In genomic region chr1:57741521-57741920, GRCh38 we compare ENCODE assay signal across 16 cellular contexts.
A peak's percentile ranks its signal among the peaks of the same experiment; 100 is the strongest.
DNase-seq lines count a peak whose midpoint lies in the region; ATAC-seq and TF ChIP-seq lines count a peak whose summit lies in the region.
"Had no signal": no experiment of that assay in that cellular context is flagged by ENCODE, and none has a peak within 500 bp of the region (broad histone marks: within the 10 kb centered on the region; RNA-seq: fewer than 3 reads in every experiment).

No MANE protein-coding gene starts in this region.

- no peak overlapping the region for H3K4me3 ChIP-seq in OCI-LY7 (ENCODE audit: low read depth, low read length, poor library complexity, severe bottlenecking)
- H3K4me3 ChIP-seq: neural progenitor cell, sigmoid colon had no signal

- no peaks in the 10 kb centered on the region for H3K9me2 ChIP-seq in OCI-LY7 (ENCODE audit: insufficient read depth, low read length)

- no peaks in the 10 kb centered on the region for H3K4me1 ChIP-seq in OCI-LY7 (ENCODE audit: insufficient read depth, low read length, poor library complexity, severe bottlenecking)
- H3K4me1 ChIP-seq: BE2C, neural progenitor cell, sigmoid colon had no signal

- intact Hi-C loops in OCI-LY7 (cut with micrococcal nuclease; ENCODE audit: unreplicated experiment): no loop called here

- no peak for TF ChIP-seq CTCF in OCI-LY7 (conservative IDR thresholded peaks at IDR 0.05; ENCODE audit: low read length)

- no peak overlapping the region for H2AFZ ChIP-seq in OCI-LY7 (ENCODE audit: low read length)
- H2AFZ ChIP-seq: neural progenitor cell had no signal

- POLR2A ChIA-PET in OCI-LY7 (lab: Charles Lee): no interaction called here

- DNase-seq in NCI-H526 treated with DMSO at 0.1 percent for 48 hours (lab: John Stamatoyannopoulos, UW): peak; percentile 58
- DNase-seq in NCI-H2107 (lab: John Stamatoyannopoulos, UW): no peak
- no peak for DNase-seq in OCI-M2 (lab: John Stamatoyannopoulos, UW; ENCODE audit: unreplicated experiment)
- no peak for DNase-seq in OCI-LY7 (ENCODE audit: low spot score)
- DNase-seq in MV-4-11 (lab: John Stamatoyannopoulos, UW): no peak
- DNase-seq: activated CD4-positive, alpha-beta memory T cell treated with anti-CD3 and anti-CD28 coated beads, Interleukin-2, amount 10 ng/mL, durations not matched to agents 7 days and 5 days; BE2C; DMS79 treated with DMSO at 0.1 percent for 48 hours; NCI-H1436; NCI-H748 treated with DMSO at 0.1 percent for 48 hours; SHP77; sigmoid colon had no signal

- CTCF ChIA-PET in OCI-LY7 (lab: Charles Lee; ENCODE audit: unreplicated experiment): no interaction called here

- H4K20me1 ChIP-seq in OCI-LY7 (ENCODE audit: insufficient read depth, low read length): no peaks in the 10 kb centered on the region

- peak; percentile 97 for ATAC-seq in GM18867 (IDR thresholded peaks at IDR 0.05; ENCODE audit: unreplicated experiment)
- peak; percentile 81 for ATAC-seq in GM21528 (IDR thresholded peaks at IDR 0.05; ENCODE audit: low FRiP score, unreplicated experiment)
- ATAC-seq in HG03039 (IDR thresholded peaks at IDR 0.05; ENCODE audit: unreplicated experiment): peak; percentile 91

- no peaks in the 10 kb centered on the region for H3K79me2 ChIP-seq in OCI-LY7 (ENCODE audit: insufficient read depth, low read depth, low read length)

- no peaks in the 10 kb centered on the region for H3K9me3 ChIP-seq in OCI-LY7 (ENCODE audit: low read length)
- H3K9me3 ChIP-seq: BE2C, sigmoid colon had no signal

- no TSS peak for BruUV-seq in OCI-LY7 (replicated peaks; lab: Mats Ljungman, UMichigan)

- H3K4me2 ChIP-seq in OCI-LY7 (ENCODE audit: low read length): no peak overlapping the region
- H3K4me2 ChIP-seq: neural progenitor cell had no signal

- H3K36me3 ChIP-seq in OCI-LY7 (ENCODE audit: insufficient read depth, low read length): no peaks in the 10 kb centered on the region
- H3K36me3 ChIP-seq: BE2C, neural progenitor cell, sigmoid colon had no signal

- H3K27ac ChIP-seq in OCI-LY7 (ENCODE audit: low read depth, low read length, poor library complexity, severe bottlenecking): no peak overlapping the region
- H3K27ac ChIP-seq: neural progenitor cell, sigmoid colon had no signal
